ENCODE assay signal across 11 cellular contexts in genomic region chr5:106843812-106844416, GRCh38.
DNase-seq lines count a peak whose midpoint lies in the region; ATAC-seq, FAIRE-seq and TF ChIP-seq lines count a peak whose summit lies in the region.
"Had no signal": no experiment of that assay in that cellular context is flagged by ENCODE, and none has a peak within 500 bp of the region (broad histone marks: within the 10 kb centered on the region; RNA-seq: fewer than 3 reads in every experiment).

No MANE protein-coding gene starts in this region.

- no peaks in the 10 kb centered on the region for H3K9me3 ChIP-seq in AG04450 (ENCODE audit: control insufficient read depth, insufficient read depth, low read length)
- H3K9me3 ChIP-seq: ascending aorta had no signal

- ATAC-seq in foreskin keratinocyte (peak; percentile 81), T-cell (replicated peaks in 1 of 4) (no peak)
- ATAC-seq: left cardiac atrium had no signal

- CTCF ChIA-PET in AG04450 (lab: Charles Lee) = interaction anchor here (0.7 to 2.4 kb wide), 2 partner anchors 14 to 29 kb away, joined by 3 to 5 read pairs; no protein-coding TSS in a partner anchor
- CTCF ChIA-PET in T-cell (lab: Charles Lee) = no interaction called here

- H3K4me3 Mint-ChIP-seq in T-cell = no peak overlapping the region

- no peaks in the 10 kb centered on the region for H3K27me3 Mint-ChIP-seq in T-cell

- H3K9me3 Mint-ChIP-seq in T-cell = peaks cover 4 to 12% (median 4%) of the 10 kb centered on the region in 3 donors

- FAIRE-seq in GM12892 (lab: Jason Lieb, UNC) = no peak

- DNase-seq in AG04450 (ENCODE audit: low read depth, low spot score) (no peak), H4 (ENCODE audit: low spot score) (peak; percentile 71), OCI-M1 (lab: John Stamatoyannopoulos, UW) (peak; percentile 64), foreskin keratinocyte (peak; percentile 18 to 41), T-cell (no peak), NCI-H1436 treated with DMSO at 0.1 percent for 48 hours (lab: John Stamatoyannopoulos, UW) (no peak), GM12892 (ENCODE audit: insufficient read length) (no peak), 8988T (no peak)
- DNase-seq: DMS153, left cardiac atrium had no signal

- H3K36me3 Mint-ChIP-seq in T-cell = no peaks in the 10 kb centered on the region

- TF ChIP-seq CTCF in AG04450 (IDR thresholded peaks at IDR 0.05; ENCODE audit: low read depth, low read length) (peak; percentile 24; the same call in 1 of the 2 replicates), foreskin keratinocyte (conservative IDR thresholded peaks at IDR 0.05) (peak; percentile 55)

- H3K4me3 ChIP-seq in AG04450 (ENCODE audit: low read depth, low read length) = no peak overlapping the region
- H3K4me3 ChIP-seq: ascending aorta had no signal

- no peak for TF ChIP-seq POLR2A in GM12892 (IDR thresholded peaks at IDR 0.05; ENCODE audit: low read depth, low read length)

- no peak overlapping the region for H3K27ac Mint-ChIP-seq in T-cell

- H3K4me1 ChIP-seq in foreskin keratinocyte = no peaks in the 10 kb centered on the region
- H3K4me1 ChIP-seq: ascending aorta had no signal

- H3K4me1 Mint-ChIP-seq in T-cell = no peaks in the 10 kb centered on the region

- H3K27ac ChIP-seq in AG04450 (ENCODE audit: low read depth, low read length) (no peak overlapping the region), foreskin keratinocyte (no peak overlapping the region)
- H3K27ac ChIP-seq: ascending aorta had no signal

- POLR2A ChIA-PET in AG04450 (lab: Yijun Ruan, JAX) (no interaction called here), T-cell (lab: Charles Lee) (no interaction called here)

- H3K27me3 ChIP-seq in AG04450 (ENCODE audit: control insufficient read depth, insufficient read depth, low read length) = no peaks in the 10 kb centered on the region
- no peaks in the 10 kb centered on the region for H3K27me3 ChIP-seq in foreskin keratinocyte
- H3K27me3 ChIP-seq: ascending aorta had no signal

Comparison
In these comparisons a context has a peak if more than half of its experiments do, and no peak if none do; other contexts are left out.
1. DNase-seq: peak in H4 (single experiment), OCI-M1 (single experiment) and foreskin keratinocyte (2 of 2); none in AG04450 (single experiment), T-cell (0 of 34), NCI-H1436 treated with DMSO at 0.1 percent for 48 hours (single experiment), GM12892 (single experiment) and 8988T (single experiment).